In the genomic region with DNA sequence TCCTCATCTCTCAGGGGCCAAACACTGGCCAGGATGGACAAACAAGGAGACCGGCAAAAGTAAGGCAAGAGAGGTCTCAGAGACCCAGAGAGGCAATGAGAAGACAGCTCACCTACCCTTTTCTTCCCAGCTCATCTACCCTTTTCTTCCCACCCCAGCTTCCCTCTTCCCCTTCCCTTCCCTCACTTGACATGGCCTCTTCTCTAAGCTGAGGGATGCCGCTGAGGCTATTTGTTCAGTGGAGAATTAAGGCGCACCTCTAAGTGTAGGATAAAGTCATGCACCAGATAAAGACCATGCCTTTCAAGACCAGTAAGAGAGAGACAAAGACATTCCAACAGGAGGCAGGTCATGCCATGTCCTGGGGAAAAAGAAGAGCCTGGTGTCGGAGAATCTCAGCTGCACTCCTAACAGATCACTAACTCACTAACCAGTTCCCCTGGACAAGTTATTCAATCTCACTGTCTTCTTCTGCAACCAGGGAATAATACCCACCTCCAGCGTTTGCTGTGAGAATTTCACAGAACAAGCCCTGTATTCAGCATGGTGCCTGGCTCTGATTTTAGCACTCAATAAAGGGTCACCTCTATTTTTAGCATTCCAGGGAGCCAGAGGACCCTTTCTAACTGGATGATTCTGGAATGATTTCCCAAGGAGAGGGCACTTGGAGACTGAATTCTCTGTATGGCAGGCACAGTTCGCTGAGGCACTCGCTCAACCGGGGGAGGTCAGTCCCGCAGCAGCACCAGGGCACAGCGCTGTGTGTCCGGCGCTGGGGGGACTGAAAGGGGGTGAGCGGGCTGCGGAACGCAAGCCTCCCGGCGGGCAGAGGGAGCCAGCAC, we compare ENCODE assay signal across 8 cellular contexts. TPM values are rescaled to one million over a fixed set of nuclear protein-coding genes. Genes with fewer than 3 reads are reported as not detected.
DNase-seq lines count a peak whose midpoint lies in the region; ATAC-seq, FAIRE-seq and TF ChIP-seq lines count a peak whose summit lies in the region.

No MANE protein-coding gene starts in this region.

- H4K91ac ChIP-seq in H9 (ENCODE audit: insufficient read length, low read depth, low read length), result no peak overlapping the region

- H3K36me3 ChIP-seq in iPS DF 6.9 (ENCODE audit: control insufficient read depth, insufficient read depth, low read length) (no peaks in the 10 kb centered on the region), skeletal muscle tissue (ENCODE audit: control insufficient read depth in 3 of 3, insufficient read depth in 3 of 3, low read length in 3 of 3) (no peaks in the 10 kb centered on the region)

- no peak for FAIRE-seq in frontal cortex (lab: Jason Lieb, UNC)

- no peak for ATAC-seq in HG02981 (IDR thresholded peaks at IDR 0.05; ENCODE audit: unreplicated experiment)
- ATAC-seq in sciatic nerve, result no peak

- no peak overlapping the region for H2AK5ac ChIP-seq in H9 (ENCODE audit: insufficient read length, low read length)

- peak overlapping the region; percentile 92 for H3K4me2 ChIP-seq in H9 (ENCODE audit: insufficient read depth, insufficient read length, low read length)

- H2BK120ac ChIP-seq in H9 (ENCODE audit: low read depth, low read length, poor library complexity, severe bottlenecking), result no peak overlapping the region

- H4K5ac ChIP-seq in H9 (ENCODE audit: insufficient read length, low read depth, low read length), result no peak overlapping the region

- CTCF ChIA-PET in activated CD4-positive, alpha-beta memory T cell treated with anti-CD3 and anti-CD28 coated beads for 36 hours (lab: Charles Lee), result interaction anchor here (0.6 to 2.0 kb wide), 5 partner anchors 13 to 636 kb away, joined by 3 to 7 read pairs (median 3); no protein-coding TSS in a partner anchor

- no peak overlapping the region for H2BK15ac ChIP-seq in H9 (ENCODE audit: low read depth, low read length)

- no peaks in the 10 kb centered on the region for H3K9me3 ChIP-seq in H9 (ENCODE audit: control insufficient read depth, low read depth, low read length)
- H3K9me3 ChIP-seq in iPS DF 6.9 (ENCODE audit: control insufficient read depth, insufficient read depth, low read length), result no peaks in the 10 kb centered on the region
- no peaks in the 10 kb centered on the region for H3K9me3 ChIP-seq in skeletal muscle tissue (ENCODE audit: control insufficient read depth in 3 of 3, low read length in 3 of 3)

- H3T11ph ChIP-seq in H9 (ENCODE audit: low read length), result no peak overlapping the region

- H3K27me3 ChIP-seq in H9 (ENCODE audit: insufficient read depth, low read length) (peaks cover 25% of the 10 kb centered on the region; the same call in 1 of the 2 replicates), iPS DF 6.9 (ENCODE audit: control insufficient read depth, insufficient read depth, low read length) (peaks cover 24% of the 10 kb centered on the region), skeletal muscle tissue (ENCODE audit: control insufficient read depth in 3 of 3, insufficient read depth in 3 of 3, low read length in 3 of 3) (no peaks in the 10 kb centered on the region)

- H3K27ac Mint-ChIP-seq in H9, result peak overlapping the region in 2 of 3 experiments; percentile 80 to 91; a peak in 4 of 7 replicates
- H3K27ac Mint-ChIP-seq in activated CD4-positive, alpha-beta memory T cell treated with anti-CD3 and anti-CD28 coated beads for 36 hours, result peak overlapping the region; percentile 98

- no peak overlapping the region for H3K56ac ChIP-seq in H9 (ENCODE audit: insufficient read length, low read depth, low read length)

- H2AFZ ChIP-seq in H9 (ENCODE audit: low read length), result no peak overlapping the region

- peak overlapping the region; percentile 78 to 90 for H3K4me3 Mint-ChIP-seq in H9
- peak overlapping the region; percentile 73 for H3K4me3 Mint-ChIP-seq in activated CD4-positive, alpha-beta memory T cell treated with anti-CD3 and anti-CD28 coated beads for 36 hours

- H3K27ac ChIP-seq in H9 (ENCODE audit: insufficient read length, low read depth, low read length), result no peak overlapping the region
- H3K27ac ChIP-seq in iPS DF 6.9 (ENCODE audit: low read length), result no peak overlapping the region
- peak overlapping the region; percentile 99 for H3K27ac ChIP-seq in skeletal muscle tissue (ENCODE audit: low read depth, low read length)

- H4K8ac ChIP-seq in H9 (replicated peaks; ENCODE audit: insufficient read length, low read depth, low read length), result no peak overlapping the region

- H2BK20ac ChIP-seq in H9 (ENCODE audit: low read depth, low read length, poor library complexity, severe bottlenecking), result no peak overlapping the region

- TF ChIP-seq CTCF in H9 (conservative IDR thresholded peaks at IDR 0.05), result no peak

- peak overlapping the region; percentile 48; the same call in 1 of the 2 replicates for H3K4me3 ChIP-seq in iPS DF 6.9 (ENCODE audit: low read length)
- peak overlapping the region; percentile 68 to 79 (median 77) for H3K4me3 ChIP-seq in skeletal muscle tissue (ENCODE audit: low read length in 3 of 3)

- no peak overlapping the region for H3K4ac ChIP-seq in H9 (ENCODE audit: low read depth, low read length)

- H3K18ac ChIP-seq in H9 (ENCODE audit: insufficient read length, low read depth, low read length), result peak overlapping the region; percentile 44

- H3K14ac ChIP-seq in H9 (ENCODE audit: insufficient read depth, low read length), result peak overlapping the region; percentile 88

- DNase-seq in H9, result no peak
- no peak for DNase-seq in activated CD4-positive, alpha-beta memory T cell treated with anti-CD3 and anti-CD28 coated beads for 36 hours
- no peak for DNase-seq in iPS DF 6.9 (ENCODE audit: low read depth, low spot score)
- no peak for DNase-seq in frontal cortex (ENCODE audit: low spot score in 2 of 2)
- no peak for DNase-seq in LoVo (ENCODE audit: low spot score)
- no peak for DNase-seq in sciatic nerve (ENCODE audit: low spot score)

- no peaks in the 10 kb centered on the region for H3K36me3 Mint-ChIP-seq in H9 (ENCODE audit: insufficient read depth in 1 of 3, low read depth in 3 of 3)
- H3K36me3 Mint-ChIP-seq in activated CD4-positive, alpha-beta memory T cell treated with anti-CD3 and anti-CD28 coated beads for 36 hours, result peaks cover 2% of the 10 kb centered on the region

- no CpG with 5 or more reads among the region's 17 CpGs for WGBS in H9 (ENCODE audit: extremely low coverage, insufficient read length, low lambda C conversion rate)
- no CpG with 5 or more reads among the region's 17 CpGs for WGBS in iPS DF 6.9 (ENCODE audit: insufficient coverage, insufficient read length)

- H4K20me1 ChIP-seq in H9 (ENCODE audit: control insufficient read depth, insufficient read depth, insufficient read length), result no peaks in the 10 kb centered on the region

- H3K79me2 ChIP-seq in H9 (ENCODE audit: insufficient read depth, low read length), result no peaks in the 10 kb centered on the region

- H3K23me2 ChIP-seq in H9 (ENCODE audit: insufficient read length, low read depth, low read length, poor library complexity, severe bottlenecking), result peaks cover 28% of the 10 kb centered on the region

- no peak overlapping the region for H3K23ac ChIP-seq in H9 (ENCODE audit: insufficient read length, low read depth, low read length)

- H3K9me3 Mint-ChIP-seq in H9, result no peaks in the 10 kb centered on the region; a peak in 1 of 5 replicates
- H3K9me3 Mint-ChIP-seq in activated CD4-positive, alpha-beta memory T cell treated with anti-CD3 and anti-CD28 coated beads for 36 hours, result no peaks in the 10 kb centered on the region

- POLR2A ChIA-PET in activated CD4-positive, alpha-beta memory T cell treated with anti-CD3 and anti-CD28 coated beads for 36 hours (lab: Charles Lee), result interaction anchor here (0.6 to 3.9 kb wide), 13 partner anchors 9 to 498 kb away, joined by 3 to 37 read pairs (median 6); a partner anchor contains a TSS

- peaks cover 71% of the 10 kb centered on the region for H3K27me3 Mint-ChIP-seq in H9 (ENCODE audit: low read depth)
- H3K27me3 Mint-ChIP-seq in activated CD4-positive, alpha-beta memory T cell treated with anti-CD3 and anti-CD28 coated beads for 36 hours, result peaks cover 2% of the 10 kb centered on the region

- H2BK5ac ChIP-seq in H9 (ENCODE audit: insufficient read length, low read length), result no peak overlapping the region

- intact Hi-C loops in activated CD4-positive, alpha-beta memory T cell treated with anti-CD3 and anti-CD28 coated beads for 36 hours (cut with micrococcal nuclease), result loop anchor here (1.0 to 10.0 kb wide), 11 partner anchors 20 to 1758 kb away; a partner anchor contains a TSS
- intact Hi-C loops in sciatic nerve (cut with DNase I), result loop anchor here (10.0 kb wide), 2 partner anchors 435 to 685 kb away; no protein-coding TSS in a partner anchor

- no peak overlapping the region for H2BK12ac ChIP-seq in H9 (ENCODE audit: insufficient read length, low read depth, low read length)

- H3K9ac ChIP-seq in H9 (ENCODE audit: extremely low read depth, insufficient read length, low read length) (peak overlapping the region; percentile 31), skeletal muscle tissue (ENCODE audit: low read depth in 1 of 3, low read length in 3 of 3) (peak overlapping the region; percentile 69 to 98 (median 95))

- H3K79me1 ChIP-seq in H9 (ENCODE audit: insufficient read depth, low read depth, low read length, poor library complexity, severe bottlenecking), result no peaks in the 10 kb centered on the region

- H3K4me1 Mint-ChIP-seq in H9, result peaks cover 24 to 28% of the 10 kb centered on the region in 2 experiments
- H3K4me1 Mint-ChIP-seq in activated CD4-positive, alpha-beta memory T cell treated with anti-CD3 and anti-CD28 coated beads for 36 hours (ENCODE audit: low read depth), result peaks cover 30% of the 10 kb centered on the region

- peaks cover 10% of the 10 kb centered on the region; the same call in 1 of the 2 replicates for H3K4me1 ChIP-seq in H9 (ENCODE audit: insufficient read depth, low read length)
- H3K4me1 ChIP-seq in iPS DF 6.9 (ENCODE audit: control insufficient read depth, insufficient read depth, low read length), result peaks cover 1% of the 10 kb centered on the region; the same call in 1 of the 2 replicates
- H3K4me1 ChIP-seq in skeletal muscle tissue (ENCODE audit: control insufficient read depth in 3 of 3, insufficient read depth in 3 of 3, low read length in 3 of 3), result peaks cover 11 to 20% (median 17%) of the 10 kb centered on the region in 3 donors

RNA-seq across cellular contexts. Expression of a gene that starts 3.0 kb away (rescaled TPM):
- total RNA-seq in H9 (2021), result 7.3 and 7.4 TPM in 2 replicates
- total RNA-seq in activated CD4-positive, alpha-beta memory T cell treated with anti-CD3 and anti-CD28 coated beads for 36 hours, result 100 to 1,000 TPM; 172 to 182 TPM
- 10.4 TPM for total RNA-seq in skeletal muscle tissue
- 20.0 TPM for total RNA-seq in frontal cortex
- 230 TPM for total RNA-seq in sciatic nerve
